Comparison of ENCODE assay signal across 16 cellular contexts in genomic region chr9:79195904-79196303, GRCh38.
DNase-seq lines count a peak whose midpoint lies in the region; ATAC-seq and TF ChIP-seq lines count a peak whose summit lies in the region.
"Had no signal": no experiment of that assay in that cellular context is flagged by ENCODE, and none has a peak within 500 bp of the region (broad histone marks: within the 10 kb centered on the region; RNA-seq: fewer than 3 reads in every experiment).

No MANE protein-coding gene starts in this region.

- H3K27ac Mint-ChIP-seq in HFFc6, result peak overlapping the region; percentile 19; the same call in 1 of the 2 replicates
- H3K27ac Mint-ChIP-seq in T-helper 2 cell treated with Interferon-gamma antibody and Interleukin-4, amounts not matched to agents 5 μg/mL and 100 μg/mL, for 36 hours, result no peak overlapping the region
- H3K27ac Mint-ChIP-seq: activated naive CD4-positive, alpha-beta T cell treated with anti-CD3 and anti-CD28 coated beads, Interleukin-2, amount 50 U/mL, for 72 hours had no signal

- no peak for TF ChIP-seq CTCF in HFFc6 (IDR thresholded peaks at IDR 0.05)
- TF ChIP-seq CTCF in choroid plexus epithelial cell (conservative IDR thresholded peaks at IDR 0.05; ENCODE audit: low read depth, low read length), result no peak
- no peak for TF ChIP-seq CTCF in right lobe of liver (IDR thresholded peaks at IDR 0.05)

- no peak overlapping the region for H3K4me3 Mint-ChIP-seq in HFFc6
- H3K4me3 Mint-ChIP-seq in T-helper 2 cell treated with Interferon-gamma antibody and Interleukin-4, amounts not matched to agents 5 μg/mL and 100 μg/mL, for 36 hours, result no peak overlapping the region

- no peaks in the 10 kb centered on the region for H3K9me3 Mint-ChIP-seq in HFFc6
- no peaks in the 10 kb centered on the region for H3K9me3 Mint-ChIP-seq in T-helper 2 cell treated with Interferon-gamma antibody and Interleukin-4, amounts not matched to agents 5 μg/mL and 100 μg/mL, for 36 hours
- H3K9me3 Mint-ChIP-seq: activated naive CD4-positive, alpha-beta T cell treated with anti-CD3 and anti-CD28 coated beads, Interleukin-2, amount 50 U/mL, for 72 hours had no signal

- H3K4me1 ChIP-seq in right lobe of liver, result no peaks in the 10 kb centered on the region

- H3K36me3 Mint-ChIP-seq in HFFc6 (ENCODE audit: low read depth), result no peaks in the 10 kb centered on the region; the same call in 1 of the 2 replicates
- H3K36me3 Mint-ChIP-seq in T-helper 2 cell treated with Interferon-gamma antibody and Interleukin-4, amounts not matched to agents 5 μg/mL and 100 μg/mL, for 36 hours (ENCODE audit: low read depth), result no peaks in the 10 kb centered on the region
- H3K36me3 Mint-ChIP-seq: activated naive CD4-positive, alpha-beta T cell treated with anti-CD3 and anti-CD28 coated beads, Interleukin-2, amount 50 U/mL, for 72 hours had no signal

- intact Hi-C loops in right lobe of liver (cut with DNase I), result no loop called here

- H3K4me3 ChIP-seq in choroid plexus epithelial cell (ENCODE audit: low read depth, low read length) (no peak overlapping the region), right lobe of liver (no peak overlapping the region)
- H3K4me3 ChIP-seq: BLaER1 treated with 17β-estradiol and CSF1 and Interleukin-3, amounts not matched to agents 10 nM and 100 nM had no signal

- H3K9me3 ChIP-seq in right lobe of liver, result no peaks in the 10 kb centered on the region
- H3K9me3 ChIP-seq: BLaER1 treated with 17β-estradiol and CSF1 and Interleukin-3, amounts not matched to agents 10 nM and 100 nM had no signal

- H3K27me3 Mint-ChIP-seq in HFFc6 (ENCODE audit: insufficient read depth), result no peaks in the 10 kb centered on the region
- no peaks in the 10 kb centered on the region for H3K27me3 Mint-ChIP-seq in T-helper 2 cell treated with Interferon-gamma antibody and Interleukin-4, amounts not matched to agents 5 μg/mL and 100 μg/mL, for 36 hours (ENCODE audit: low read depth)

- peaks cover 49% of the 10 kb centered on the region for H3K4me1 Mint-ChIP-seq in HFFc6 (ENCODE audit: low read depth)
- H3K4me1 Mint-ChIP-seq in T-helper 2 cell treated with Interferon-gamma antibody and Interleukin-4, amounts not matched to agents 5 μg/mL and 100 μg/mL, for 36 hours (ENCODE audit: low read depth), result no peaks in the 10 kb centered on the region

- H3K36me3 ChIP-seq in right lobe of liver, result no peaks in the 10 kb centered on the region
- H3K36me3 ChIP-seq: BLaER1 treated with 17β-estradiol and CSF1 and Interleukin-3, amounts not matched to agents 10 nM and 100 nM had no signal

- ATAC-seq in HG03025 (IDR thresholded peaks at IDR 0.05; ENCODE audit: low FRiP score, unreplicated experiment) (no peak), right lobe of liver (no peak), GM19397 (IDR thresholded peaks at IDR 0.05; ENCODE audit: unreplicated experiment) (no peak)
- ATAC-seq: activated naive CD4-positive, alpha-beta T cell treated with anti-CD3 and anti-CD28 coated beads, Interleukin-2, amount 50 U/mL, for 72 hours had no signal

- H3K27ac ChIP-seq in right lobe of liver, result no peak overlapping the region
- H3K27ac ChIP-seq: BLaER1 treated with 17β-estradiol and CSF1 and Interleukin-3, amounts not matched to agents 10 nM and 100 nM had no signal

- DNase-seq in AG08395 (ENCODE audit: low spot score) (peak; percentile 55), HFFc6 (peak; percentile 45), choroid plexus epithelial cell (ENCODE audit: low read depth) (peak; percentile 92), iris pigment epithelial cell (ENCODE audit: low read depth) (peak; percentile 90), right lobe of liver (no peak)
- DNase-seq in T-helper 2 cell treated with Interferon-gamma antibody and Interleukin-4, amounts not matched to agents 5 μg/mL and 100 μg/mL, for 36 hours (ENCODE audit: low spot score), result no peak
- DNase-seq: activated T-cell treated with anti-CD3 and anti-CD28 coated beads, Interleukin-2, amount 50 U/mL, for 1 hour; DMS153; hypothalamus; left cardiac atrium; NCI-H1930; NCI-H524 had no signal

- H3K27me3 ChIP-seq in right lobe of liver, result no peaks in the 10 kb centered on the region
- H3K27me3 ChIP-seq: BLaER1 treated with 17β-estradiol and CSF1 and Interleukin-3, amounts not matched to agents 10 nM and 100 nM had no signal

- TF ChIP-seq POLR2A in right lobe of liver (IDR thresholded peaks at IDR 0.05), result no peak

Comparison
In these comparisons a context has a peak if more than half of its experiments do, and no peak if none do; other contexts are left out.
1. DNase-seq: peak in AG08395 (single experiment), HFFc6 (single experiment), choroid plexus epithelial cell (single experiment) and iris pigment epithelial cell (single experiment); none in T-helper 2 cell treated with Interferon-gamma antibody and Interleukin-4, amounts not matched to agents 5 μg/mL and 100 μg/mL, for 36 hours (single experiment) and right lobe of liver (0 of 3).